In genomic region chr17:4232168-4232813, GRCh38 we compare ENCODE assay signal across 13 cellular contexts. TPM values are rescaled to one million over a fixed set of nuclear protein-coding genes. Genes with fewer than 3 reads are reported as not detected.
DNase-seq lines count a peak whose midpoint lies in the region; FAIRE-seq and TF ChIP-seq lines count a peak whose summit lies in the region.
"Had no signal": no experiment of that assay in that cellular context is flagged by ENCODE, and none has a peak within 500 bp of the region (broad histone marks: within the 10 kb centered on the region; RNA-seq: fewer than 3 reads in every experiment).

No MANE protein-coding gene starts in this region.

- peaks cover 50% of the 10 kb centered on the region for H3K4me1 ChIP-seq in skeletal muscle satellite cell (ENCODE audit: control insufficient read depth, insufficient read depth, low read length)

- no peak overlapping the region for H3K4me3 Mint-ChIP-seq in activated CD4-positive, alpha-beta T cell treated with anti-CD3 and anti-CD28 coated beads, Interleukin-2, amount 10 ng/mL, durations not matched to agents 7 days and 5 days
- H3K4me3 Mint-ChIP-seq: H9 had no signal

- no peak for DNase-seq in activated CD4-positive, alpha-beta T cell treated with anti-CD3 and anti-CD28 coated beads, Interleukin-2, amount 10 ng/mL, durations not matched to agents 7 days and 5 days
- DNase-seq in activated CD4-positive, alpha-beta T cell treated with anti-CD3 and anti-CD28 coated beads, Interleukin-2, amount 50 U/mL, for 1 hour, result no peak
- DNase-seq in NCI-H69 (lab: John Stamatoyannopoulos, UW) (peak; percentile 2), coronary artery (ENCODE audit: low spot score) (no peak), DMS153 (lab: John Stamatoyannopoulos, UW) (no peak), SHP77 treated with DMSO at 0.1 percent for 48 hours (lab: John Stamatoyannopoulos, UW) (no peak), urothelium cell line (ENCODE audit: low spot score) (no peak)
- DNase-seq: activated CD4-positive, alpha-beta T cell treated with anti-CD3 and anti-CD28 coated beads, Interleukin-2, amount 50 U/mL, for 4 hours; foreskin melanocyte; H9; nucleus accumbens had no signal

- no peak for FAIRE-seq in urothelium cell line (lab: Jason Lieb, UNC)
- FAIRE-seq: GM18507 had no signal

- no peaks in the 10 kb centered on the region for H3K27me3 Mint-ChIP-seq in activated CD4-positive, alpha-beta T cell treated with anti-CD3 and anti-CD28 coated beads, Interleukin-2, amount 10 ng/mL, durations not matched to agents 7 days and 5 days

- no peak for TF ChIP-seq CTCF in coronary artery (IDR thresholded peaks at IDR 0.05)

- H3K36me3 Mint-ChIP-seq in activated CD4-positive, alpha-beta T cell treated with anti-CD3 and anti-CD28 coated beads, Interleukin-2, amount 10 ng/mL, durations not matched to agents 7 days and 5 days (ENCODE audit: low read depth), result peaks cover 48% of the 10 kb centered on the region

- no peaks in the 10 kb centered on the region for H3K9me3 Mint-ChIP-seq in activated CD4-positive, alpha-beta T cell treated with anti-CD3 and anti-CD28 coated beads, Interleukin-2, amount 10 ng/mL, durations not matched to agents 7 days and 5 days
- H3K9me3 Mint-ChIP-seq: H9 had no signal

- CTCF ChIA-PET in activated CD4-positive, alpha-beta T cell treated with anti-CD3 and anti-CD28 coated beads, Interleukin-2, amount 10 ng/mL, durations not matched to agents 7 days and 5 days (lab: Charles Lee), result interaction anchor here (1.0 kb wide), 1 partner anchor 27 kb away, joined by 3 read pairs; no protein-coding TSS in a partner anchor

- POLR2A ChIA-PET in activated CD4-positive, alpha-beta T cell treated with anti-CD3 and anti-CD28 coated beads, Interleukin-2, amount 10 ng/mL, durations not matched to agents 7 days and 5 days (lab: Charles Lee), result no interaction called here

- peak overlapping the region; percentile 80 for H3K27ac Mint-ChIP-seq in activated CD4-positive, alpha-beta T cell treated with anti-CD3 and anti-CD28 coated beads, Interleukin-2, amount 10 ng/mL, durations not matched to agents 7 days and 5 days

- no peaks in the 10 kb centered on the region for H3K9me3 ChIP-seq in skeletal muscle satellite cell (replicated peaks; ENCODE audit: low read length)

- H3K4me3 ChIP-seq in coronary artery (no peak overlapping the region), skeletal muscle satellite cell (ENCODE audit: low read length) (no peak overlapping the region)

- peak overlapping the region; percentile 52 for H3K4me2 ChIP-seq in skeletal muscle satellite cell (ENCODE audit: low read length)

- peak overlapping the region; percentile 10 for H3K9ac ChIP-seq in skeletal muscle satellite cell (ENCODE audit: low read depth, low read length)

- peaks cover 29% of the 10 kb centered on the region for H3K36me3 ChIP-seq in skeletal muscle satellite cell (ENCODE audit: insufficient read depth, low read length)

- peak overlapping the region; percentile 64 to 71 for H3K27ac ChIP-seq in coronary artery

- H3K27me3 ChIP-seq in skeletal muscle satellite cell (ENCODE audit: control insufficient read depth, insufficient read depth, low read length), result no peaks in the 10 kb centered on the region

- peaks cover 21% of the 10 kb centered on the region for H3K4me1 Mint-ChIP-seq in activated CD4-positive, alpha-beta T cell treated with anti-CD3 and anti-CD28 coated beads, Interleukin-2, amount 10 ng/mL, durations not matched to agents 7 days and 5 days

RNA-seq across cellular contexts. Expression of gene ANKFY1, which starts 31.5 kb away (rescaled TPM):
- 10 to 100 TPM; 79.1 to 87.5 TPM for total RNA-seq in activated CD4-positive, alpha-beta T cell treated with anti-CD3 and anti-CD28 coated beads, Interleukin-2, amount 10 ng/mL, durations not matched to agents 7 days and 5 days
- total RNA-seq in skeletal muscle satellite cell (2012; rRNA removed), result 39.5 and 42.2 TPM in 2 replicates
